In genomic region chr3:53286727-53287412, GRCh38 we compare ENCODE assay signal across 11 cellular contexts. TPM values are rescaled to one million over a fixed set of nuclear protein-coding genes. Genes with fewer than 3 reads are reported as not detected.
DNase-seq lines count a peak whose midpoint lies in the region; ATAC-seq and TF ChIP-seq lines count a peak whose summit lies in the region.
"Had no signal": no experiment of that assay in that cellular context is flagged by ENCODE, and none has a peak within 500 bp of the region (broad histone marks: within the 10 kb centered on the region; RNA-seq: fewer than 3 reads in every experiment).

No MANE protein-coding gene starts in this region.

- H3K9me3 Mint-ChIP-seq in endodermal cell (no peaks in the 10 kb centered on the region), Caco-2 (ENCODE audit: unreplicated experiment) (no peaks in the 10 kb centered on the region)

- no peak overlapping the region for H3K4me2 ChIP-seq in neuronal stem cell (ENCODE audit: insufficient read depth, low read length, poor library complexity, severe bottlenecking)

- H3K23ac ChIP-seq in neuronal stem cell (ENCODE audit: low read depth, low read length, poor library complexity), result no peak overlapping the region

- CTCF ChIA-PET in Panc1 (lab: Charles Lee), result no interaction called here
- CTCF ChIA-PET in Caco-2 (lab: Charles Lee), result no interaction called here

- H3K4me1 Mint-ChIP-seq in endodermal cell, result peaks cover 34% of the 10 kb centered on the region
- no peaks in the 10 kb centered on the region for H3K4me1 Mint-ChIP-seq in Caco-2 (ENCODE audit: low read depth, unreplicated experiment)

- no peak overlapping the region for H3K18ac ChIP-seq in neuronal stem cell (ENCODE audit: low read length)

- H3K27me3 Mint-ChIP-seq in endodermal cell (ENCODE audit: insufficient read depth) (no peaks in the 10 kb centered on the region), Caco-2 (ENCODE audit: insufficient read depth, unreplicated experiment) (no peaks in the 10 kb centered on the region)

- H3K9me3 ChIP-seq in Panc1 (ENCODE audit: control insufficient read depth, insufficient read depth, low read depth, low read length) (no peaks in the 10 kb centered on the region), endodermal cell (ENCODE audit: control insufficient read depth, low read length) (no peaks in the 10 kb centered on the region), neuronal stem cell (replicated peaks in 1 of 2; ENCODE audit: control insufficient read depth in 2 of 2, insufficient read depth in 1 of 2, low read depth in 1 of 2, low read length in 2 of 2) (no peaks in the 10 kb centered on the region), Caco-2 (no peaks in the 10 kb centered on the region)
- H3K9me3 ChIP-seq: ovary had no signal

- no peak overlapping the region for H2AFZ ChIP-seq in neuronal stem cell (ENCODE audit: low read length)

- H3K27me3 ChIP-seq in Panc1 (ENCODE audit: control insufficient read depth, insufficient read depth, low read length) (no peaks in the 10 kb centered on the region), endodermal cell (ENCODE audit: control insufficient read depth, insufficient read depth, low read length, poor library complexity, severe bottlenecking) (no peaks in the 10 kb centered on the region), neuronal stem cell (ENCODE audit: control insufficient read depth in 3 of 3, insufficient read depth in 3 of 3, low read depth in 1 of 3, low read length in 3 of 3) (no peaks in the 10 kb centered on the region), Caco-2 (replicated peaks; ENCODE audit: control insufficient read depth, insufficient read depth, low read length) (no peaks in the 10 kb centered on the region)
- H3K27me3 ChIP-seq: ovary had no signal

- no peak overlapping the region for H2BK12ac ChIP-seq in neuronal stem cell (ENCODE audit: low read length)

- no peak overlapping the region for H3K4me3 ChIP-seq in Panc1 (ENCODE audit: low read depth in 2 of 2, low read length in 2 of 2)
- no peak overlapping the region for H3K4me3 ChIP-seq in endodermal cell (ENCODE audit: low read length)
- no peak overlapping the region for H3K4me3 ChIP-seq in neuronal stem cell (ENCODE audit: low read length in 2 of 2)
- no peak overlapping the region for H3K4me3 ChIP-seq in Caco-2 (ENCODE audit: low read depth, low read length)
- H3K4me3 ChIP-seq: ovary had no signal

- ATAC-seq in Panc1 (no peak), HG03097 (IDR thresholded peaks at IDR 0.05; ENCODE audit: low FRiP score, unreplicated experiment) (no peak)

- H3K4ac ChIP-seq in neuronal stem cell (ENCODE audit: low read length), result no peak overlapping the region

- DNase-seq in ELF-1 (ENCODE audit: low read depth, low spot score) (peak; percentile 83), Panc1 (ENCODE audit: low read depth, low spot score) (no peak), endodermal cell (peak; percentile 87), neuronal stem cell (ENCODE audit: low spot score) (no peak), NOMO-1 (lab: John Stamatoyannopoulos, UW; ENCODE audit: unreplicated experiment in 2 of 2) (no peak), Caco-2 (no peak)
- DNase-seq in activated CD4-positive, CD25-positive, alpha-beta regulatory T cell (lab: John Stamatoyannopoulos, UW), result no peak
- DNase-seq: DMS153, NCI-H2171, ovary had no signal

- peak overlapping the region; percentile 24 for H3K4me3 Mint-ChIP-seq in endodermal cell
- no peak overlapping the region for H3K4me3 Mint-ChIP-seq in Caco-2 (ENCODE audit: unreplicated experiment)

- H3K27ac ChIP-seq in Panc1 (ENCODE audit: low read length) (no peak overlapping the region), endodermal cell (ENCODE audit: low read depth, low read length) (peak overlapping the region; percentile 59), neuronal stem cell (replicated peaks; ENCODE audit: low read length) (peak overlapping the region; percentile 33)
- H3K27ac ChIP-seq: ovary had no signal

- H3K27ac Mint-ChIP-seq in endodermal cell, result peak overlapping the region; percentile 81
- H3K27ac Mint-ChIP-seq in Caco-2 (ENCODE audit: unreplicated experiment), result no peak overlapping the region

- no peak overlapping the region for H4K8ac ChIP-seq in neuronal stem cell (ENCODE audit: low read depth, low read length)

- H2AK5ac ChIP-seq in neuronal stem cell (ENCODE audit: low read depth, low read length), result no peak overlapping the region

- H3K9ac ChIP-seq in endodermal cell (ENCODE audit: extremely low read depth, low read length, poor library complexity, severe bottlenecking) (no peak overlapping the region), neuronal stem cell (ENCODE audit: low read depth, low read length, poor library complexity) (no peak overlapping the region)

- no peaks in the 10 kb centered on the region for H3K4me1 ChIP-seq in Panc1 (ENCODE audit: control insufficient read depth, insufficient read depth, low read length)
- H3K4me1 ChIP-seq in endodermal cell (ENCODE audit: control insufficient read depth, insufficient read depth, low read length), result no peaks in the 10 kb centered on the region
- H3K4me1 ChIP-seq in neuronal stem cell (ENCODE audit: control insufficient read depth in 2 of 2, insufficient read depth in 1 of 2, low read depth in 1 of 2, low read length in 2 of 2), result peaks cover 13 to 33% of the 10 kb centered on the region in 2 donors
- no peaks in the 10 kb centered on the region for H3K4me1 ChIP-seq in Caco-2

- no peak overlapping the region for H4K91ac ChIP-seq in neuronal stem cell (ENCODE audit: low read depth, low read length, poor library complexity)

- WGBS in endodermal cell (ENCODE audit: insufficient coverage in 1 of 2, insufficient read length in 1 of 2), 2 experiments, result 53% methylated on average over 5 of the region's 5 CpGs; no CpG with 5 or more reads in 1 of the 2 experiments
- no CpG with 5 or more reads among the region's 5 CpGs for WGBS in neuronal stem cell (ENCODE audit: extremely low coverage in 2 of 2, insufficient read length in 2 of 2, insufficient replicate concordance in 1 of 2), 2 donors

- H2BK120ac ChIP-seq in neuronal stem cell (ENCODE audit: low read depth, low read length), result no peak overlapping the region

- no peaks in the 10 kb centered on the region for H3K79me1 ChIP-seq in neuronal stem cell (ENCODE audit: low read depth, low read length)

- H3K36me3 ChIP-seq in Panc1 (ENCODE audit: control insufficient read depth, insufficient read depth, low read length) (peaks cover 7% of the 10 kb centered on the region), endodermal cell (ENCODE audit: control insufficient read depth, insufficient read depth, low read length) (peaks cover 72% of the 10 kb centered on the region), neuronal stem cell (replicated peaks in 1 of 2; ENCODE audit: control insufficient read depth in 2 of 2, insufficient read depth in 2 of 2, low read length in 2 of 2) (peaks cover 16 to 72% of the 10 kb centered on the region in 2 donors), Caco-2 (ENCODE audit: control insufficient read depth, insufficient read depth, low read length) (peaks cover 4% of the 10 kb centered on the region)
- H3K36me3 ChIP-seq: ovary had no signal

- POLR2A ChIA-PET in Panc1 (lab: Charles Lee), result no interaction called here
- POLR2A ChIA-PET in Caco-2 (lab: Charles Lee), result no interaction called here

- H2BK5ac ChIP-seq in neuronal stem cell (ENCODE audit: low read length), result no peak overlapping the region

- H3K14ac ChIP-seq in neuronal stem cell (ENCODE audit: low read length), result no peak overlapping the region

- H2BK15ac ChIP-seq in neuronal stem cell (ENCODE audit: low read length), result no peak overlapping the region

- H3K36me3 Mint-ChIP-seq in endodermal cell (ENCODE audit: low read depth) (peaks cover 30% of the 10 kb centered on the region), Caco-2 (ENCODE audit: insufficient read depth, unreplicated experiment) (peaks cover 26% of the 10 kb centered on the region)

- in situ Hi-C loops in Panc1 (cut with HindIII; ENCODE audit: low pct_unique_long_range_greater_than_20kb, low sequenced_read_pairs), result no loop called here

- BruUV-seq in Panc1 (replicated peaks; lab: Mats Ljungman, UMichigan), result TSS peak; percentile 13
- no TSS peak for BruUV-seq in Caco-2 (replicated peaks; lab: Mats Ljungman, UMichigan)

- intact Hi-C loops in Panc1 (cut with micrococcal nuclease; ENCODE audit: unreplicated experiment) (no loop called here), Caco-2 (cut with micrococcal nuclease; ENCODE audit: unreplicated experiment) (loop anchor here (5.0 kb wide), 1 partner anchor 65 kb away; no protein-coding TSS in a partner anchor)

- no peak for TF ChIP-seq CTCF in Panc1 (IDR thresholded peaks at IDR 0.05)
- no peak for TF ChIP-seq CTCF in endodermal cell (conservative IDR thresholded peaks at IDR 0.05)
- no peak for TF ChIP-seq CTCF in Caco-2 (IDR thresholded peaks at IDR 0.05; ENCODE audit: insufficient read depth in 1 of 2, low read depth in 1 of 2, low read length in 1 of 2, severe bottlenecking in 1 of 2, unreplicated experiment in 1 of 2)

RNA-seq across cellular contexts. Expression of gene TKT, which starts 31.0 kb away (rescaled TPM):
- total RNA-seq in Panc1 (2021; ENCODE audit: unreplicated experiment) (338 TPM), endodermal cell (100 to 1,000 TPM; 373 to 472 TPM), Caco-2 (2022) (339 and 381 TPM in 2 replicates)
- polyA plus RNA-seq in Panc1 (2012; ENCODE audit: insufficient read length), result 307 TPM
- 576 TPM for polyA plus RNA-seq in endodermal cell (2013, experiment 1 of 2)
- 503 TPM for polyA plus RNA-seq in endodermal cell (2013, experiment 2 of 2)
- 423 TPM for polyA plus RNA-seq in neuronal stem cell (2013, experiment 1 of 2)
- 428 TPM for polyA plus RNA-seq in neuronal stem cell (2013, experiment 2 of 2)

Comparison
In these comparisons a context has a peak if more than half of its experiments do, and no peak if none do; other contexts are left out.
1. DNase-seq: peak in ELF-1 (single experiment) and endodermal cell (single experiment); none in Panc1 (single experiment), neuronal stem cell (single experiment), NOMO-1 (0 of 2), Caco-2 (0 of 2) and activated CD4-positive, CD25-positive, alpha-beta regulatory T cell (0 of 4).